ENCODE assay signal across 14 cellular contexts in genomic region chr14:103634156-103634555, GRCh38. TPM values are rescaled to one million over a fixed set of nuclear protein-coding genes. Genes with fewer than 3 reads are reported as not detected.
DNase-seq lines count a peak whose midpoint lies in the region; TF ChIP-seq lines count a peak whose summit lies in the region.
"Had no signal": no experiment of that assay in that cellular context is flagged by ENCODE, and none has a peak within 500 bp of the region (broad histone marks: within the 10 kb centered on the region; RNA-seq: fewer than 3 reads in every experiment).

No MANE protein-coding gene starts in this region.

- peaks cover 16% of the 10 kb centered on the region for H3K4me1 ChIP-seq in ACC112 (ENCODE audit: control insufficient read depth, insufficient read depth, low read length, unreplicated experiment)
- H3K4me1 ChIP-seq in CD8-positive, alpha-beta memory T cell (ENCODE audit: insufficient read depth, low read length), result peaks cover 51% of the 10 kb centered on the region

- CTCF ChIA-PET in CD8-positive, alpha-beta memory T cell (lab: Charles Lee), result no interaction called here

- peak overlapping the region; percentile 18 for H3K27ac ChIP-seq in ACC112 (ENCODE audit: low read depth, low read length)
- no peak overlapping the region for H3K27ac ChIP-seq in CD8-positive, alpha-beta memory T cell (ENCODE audit: low read depth, low read length)

- POLR2A ChIA-PET in CD8-positive, alpha-beta memory T cell (lab: Charles Lee), result interaction anchor here (0.6 kb wide), 1 partner anchor 60 kb away, joined by 3 read pairs; no protein-coding TSS in a partner anchor

- peaks cover 0 to 42% (median 8%) of the 10 kb centered on the region in 3 donors for H3K36me3 Mint-ChIP-seq in CD8-positive, alpha-beta memory T cell
- peaks cover 67% of the 10 kb centered on the region for H3K36me3 Mint-ChIP-seq in brain
- H3K36me3 Mint-ChIP-seq in nephron (ENCODE audit: low read depth), result peaks cover 39% of the 10 kb centered on the region

- H3K9me3 Mint-ChIP-seq in CD8-positive, alpha-beta memory T cell, result no peaks in the 10 kb centered on the region
- H3K9me3 Mint-ChIP-seq in brain (peaks cover 0 to 2% (median 0%) of the 10 kb centered on the region in 5 experiments), nephron (no peaks in the 10 kb centered on the region)

- peaks cover 96% of the 10 kb centered on the region for H3K79me2 ChIP-seq in ACC112 (ENCODE audit: control insufficient read depth, insufficient read depth, low read length, unreplicated experiment)

- H3K4me3 Mint-ChIP-seq in CD8-positive, alpha-beta memory T cell, result peak overlapping the region in 3 of 7 donors; percentile 18 to 38 (median 30)
- H3K4me3 Mint-ChIP-seq in brain (peak overlapping the region in 4 of 5 experiments; percentile 10 to 46 (median 21)), nephron (peak overlapping the region in 1 of 3 experiments; percentile 14)

- no peaks in the 10 kb centered on the region for H3K9me3 ChIP-seq in CD8-positive, alpha-beta memory T cell (ENCODE audit: low read length)

- peak overlapping the region in 5 of 8 donors; percentile 45 to 94 (median 68) for H3K27ac Mint-ChIP-seq in CD8-positive, alpha-beta memory T cell
- H3K27ac Mint-ChIP-seq in brain, result peak overlapping the region; percentile 40 to 79 (median 64)
- H3K27ac Mint-ChIP-seq in nephron, result peak overlapping the region in 2 of 3 experiments; percentile 7 to 9

- H3K4me1 Mint-ChIP-seq in CD8-positive, alpha-beta memory T cell, result peaks cover 55 to 80% (median 70%) of the 10 kb centered on the region in 3 donors
- H3K4me1 Mint-ChIP-seq in brain (peaks cover 83% of the 10 kb centered on the region), nephron (peaks cover 39% of the 10 kb centered on the region)

- DNase-seq in CD8-positive, alpha-beta memory T cell, result no peak
- DNase-seq in NK-92 treated with Interleukin-12 subunit alpha and Interleukin-12 subunit beta, amount 100 ng/mL, for 24 hours (lab: John Stamatoyannopoulos, UW), result no peak
- DNase-seq in central memory CD4-positive, alpha-beta T cell, result no peak
- DNase-seq in NCI-H510A (lab: John Stamatoyannopoulos, UW) (no peak), NCI-H1092 (lab: John Stamatoyannopoulos, UW) (no peak)
- DNase-seq: activated effector memory CD4-positive, alpha-beta T cell treated with Interleukin-2 at 50 U/mL for 16 hours; AML-193; DMS53; HCEC 1CT; SHP77; T1000 had no signal

- H3K27me3 Mint-ChIP-seq in CD8-positive, alpha-beta memory T cell, result no peaks in the 10 kb centered on the region
- H3K27me3 Mint-ChIP-seq in brain (peaks cover 5% of the 10 kb centered on the region), nephron (ENCODE audit: low read depth) (no peaks in the 10 kb centered on the region)

- H3K27me3 ChIP-seq in ACC112 (ENCODE audit: insufficient read depth, low read length), result no peaks in the 10 kb centered on the region
- H3K27me3 ChIP-seq in CD8-positive, alpha-beta memory T cell (ENCODE audit: insufficient read depth, low read length, poor library complexity, severe bottlenecking), result no peaks in the 10 kb centered on the region

- no peak for TF ChIP-seq CTCF in brain (conservative IDR thresholded peaks at IDR 0.05)
- no peak for TF ChIP-seq CTCF in nephron (IDR thresholded peaks at IDR 0.05; ENCODE audit: unreplicated experiment in 3 of 3)

- no peak overlapping the region for H2AFZ ChIP-seq in ACC112 (ENCODE audit: low read length, unreplicated experiment)

- peaks cover 15% of the 10 kb centered on the region for H3K36me3 ChIP-seq in ACC112 (ENCODE audit: insufficient read depth, low read length)
- H3K36me3 ChIP-seq in CD8-positive, alpha-beta memory T cell (ENCODE audit: insufficient read depth, low read length), result no peaks in the 10 kb centered on the region

- no peak overlapping the region for H3K4me3 ChIP-seq in ACC112 (ENCODE audit: low read depth, low read length)
- H3K4me3 ChIP-seq in CD8-positive, alpha-beta memory T cell (ENCODE audit: low read length), result no peak overlapping the region

RNA-seq across cellular contexts. Expression of gene KLC1, which starts 5.1 kb away (rescaled TPM):
- 100 to 1,000 TPM; 141 to 143 TPM for total RNA-seq in CD8-positive, alpha-beta memory T cell
- polyA plus RNA-seq in CD8-positive, alpha-beta memory T cell, result 92.0 TPM
- polyA plus RNA-seq in brain (ENCODE audit: insufficient read depth, low read depth, low replicate concordance), result 186 TPM

Comparison
In these comparisons a context has a peak if more than half of its experiments do, and no peak if none do; other contexts are left out.
1. H3K27ac Mint-ChIP-seq: peak in every context shown above with its lines; median percentile 68 in CD8-positive, alpha-beta memory T cell; 64 in brain; 8 in nephron.